10 cellular contexts compared by ENCODE assay signal in the genomic region with DNA sequence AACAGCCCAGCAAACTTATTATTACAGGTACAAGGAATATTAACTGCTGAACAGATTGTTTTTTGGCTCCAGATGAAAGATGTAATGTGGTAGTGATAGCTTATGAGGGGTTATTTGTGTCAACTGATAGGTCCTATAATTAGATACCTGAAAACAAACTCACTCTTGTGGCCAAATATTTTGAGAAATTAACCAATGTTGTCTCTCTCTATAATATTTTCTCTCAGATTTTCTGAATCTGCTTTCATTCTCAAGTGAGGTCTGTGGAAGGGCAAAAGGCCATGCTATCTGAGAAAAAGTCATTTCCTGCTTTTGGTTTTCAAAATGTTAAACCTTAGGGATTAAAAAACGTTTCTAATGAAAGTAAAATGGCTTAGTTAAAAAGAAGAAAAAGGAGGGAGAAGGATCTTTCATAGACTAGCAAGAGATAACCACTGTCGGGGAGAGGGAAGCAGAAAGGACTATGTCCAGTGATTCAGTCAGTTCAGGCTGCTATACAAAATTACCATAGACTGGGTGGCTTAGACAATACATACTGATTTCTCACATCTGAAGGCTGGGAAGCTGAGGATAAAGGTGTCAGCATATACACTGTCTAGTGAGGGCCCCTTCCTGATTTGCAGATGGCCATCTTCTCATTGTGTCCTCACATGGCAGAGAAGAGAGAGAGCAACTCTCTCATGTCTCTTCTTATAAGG.
DNase-seq lines count a peak whose midpoint lies in the region; ATAC-seq and TF ChIP-seq lines count a peak whose summit lies in the region.
"Had no signal": no experiment of that assay in that cellular context is flagged by ENCODE, and none has a peak within 500 bp of the region (broad histone marks: within the 10 kb centered on the region; RNA-seq: fewer than 3 reads in every experiment).

No MANE protein-coding gene starts in this region.

- no peaks in the 10 kb centered on the region for H3K9me2 ChIP-seq in hepatocyte (replicated peaks; ENCODE audit: insufficient read depth)

- DNase-seq in GM12865 (ENCODE audit: low read depth) (peak; percentile 54), hepatocyte (ENCODE audit: low spot score) (no peak), GF-D8 (lab: John Stamatoyannopoulos, UW) (no peak)
- no peak for DNase-seq in stimulated activated naive CD4-positive, alpha-beta T cell (lab: John Stamatoyannopoulos, UW)
- DNase-seq: activated CD4-positive, alpha-beta T cell treated with anti-CD3 and anti-CD28 coated beads, Interleukin-2, amount 50 U/mL, for 48 hours; stimulated activated naive B cell treated with anti-CD40 and anti-IgM and Interleukin-4, amounts not matched to agents 10 μg/mL and 1 μg/mL and 100 μg/mL, for 72 hours had no signal

- H3K9me3 ChIP-seq in hepatocyte (ENCODE audit: low read depth), result no peaks in the 10 kb centered on the region

- H3K4me2 ChIP-seq in hepatocyte, result no peak overlapping the region

- peak; percentile 76 for ATAC-seq in GM21390 (IDR thresholded peaks at IDR 0.05; ENCODE audit: unreplicated experiment)
- ATAC-seq in HG03175 (IDR thresholded peaks at IDR 0.05; ENCODE audit: unreplicated experiment), result peak; percentile 63
- no peak for ATAC-seq in HG03280 (IDR thresholded peaks at IDR 0.05; ENCODE audit: unreplicated experiment)
- ATAC-seq in GM21360 (IDR thresholded peaks at IDR 0.05; ENCODE audit: unreplicated experiment), result no peak

- no peaks in the 10 kb centered on the region for H4K20me1 ChIP-seq in hepatocyte (ENCODE audit: insufficient read depth, poor library complexity, severe bottlenecking)

- no peak for TF ChIP-seq CTCF in GM12865 (IDR thresholded peaks at IDR 0.05; ENCODE audit: insufficient read depth, low read depth, low read length, missing control alignments)
- TF ChIP-seq CTCF in hepatocyte (IDR thresholded peaks at IDR 0.05; ENCODE audit: poor library complexity), result no peak

- H3K79me2 ChIP-seq in hepatocyte, result no peaks in the 10 kb centered on the region

- no peaks in the 10 kb centered on the region for H3K36me3 ChIP-seq in hepatocyte (replicated peaks; ENCODE audit: insufficient read depth, low read depth)

- H2AFZ ChIP-seq in hepatocyte, result peak overlapping the region; percentile 49

- H3K27ac ChIP-seq in hepatocyte, result peak overlapping the region; percentile 75

- WGBS in hepatocyte (ENCODE audit: low lambda C conversion rate, missing lambda C conversion rate), result 38% methylated on average over 2 of the region's 2 CpGs

- peaks cover 10% of the 10 kb centered on the region for H3K4me1 ChIP-seq in hepatocyte (ENCODE audit: insufficient read depth)

- no peaks in the 10 kb centered on the region for H3K27me3 ChIP-seq in hepatocyte

- no peak overlapping the region for H3K4me3 ChIP-seq in GM12865 (ENCODE audit: low read depth, low read length)
- no peak overlapping the region for H3K4me3 ChIP-seq in hepatocyte

Comparison
In these comparisons a context has a peak if more than half of its experiments do, and no peak if none do; other contexts are left out.
1. ATAC-seq: peak in GM21390 (single experiment) and HG03175 (single experiment); none in HG03280 (single experiment) and GM21360 (single experiment).